Comparison of ENCODE assay signal across 12 cellular contexts in the genomic region with DNA sequence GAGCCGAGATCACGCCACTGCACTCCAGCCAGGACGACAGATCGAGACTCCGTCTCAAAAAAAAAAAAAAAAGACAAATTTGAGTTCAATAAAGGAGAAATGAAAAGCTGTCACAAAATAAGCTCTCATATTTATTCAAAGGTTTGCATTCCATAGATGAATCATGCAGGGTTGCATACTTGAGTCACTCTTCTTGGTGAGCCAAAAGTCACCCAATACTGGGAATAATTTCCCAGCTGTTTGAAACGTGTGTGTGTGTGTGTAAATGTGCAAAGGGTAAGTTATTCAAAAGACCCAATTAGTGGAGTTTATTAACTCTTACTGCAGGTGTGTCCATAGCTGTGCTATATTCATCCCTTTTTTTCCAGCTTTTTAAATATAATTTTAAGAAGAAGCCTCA.
DNase-seq lines count a peak whose midpoint lies in the region; ATAC-seq and TF ChIP-seq lines count a peak whose summit lies in the region.
"Had no signal": no experiment of that assay in that cellular context is flagged by ENCODE, and none has a peak within 500 bp of the region (broad histone marks: within the 10 kb centered on the region; RNA-seq: fewer than 3 reads in every experiment).

No MANE protein-coding gene starts in this region.

- H3K4me3 ChIP-seq in fibroblast of pulmonary artery (replicated peaks; ENCODE audit: low read depth, low read length) (no peak overlapping the region), tibial artery (no peak overlapping the region), BE2C (ENCODE audit: low read depth, low read length) (no peak overlapping the region), uterus (no peak overlapping the region)

- DNase-seq in activated T-cell treated with anti-CD3 and anti-CD28 coated beads, Interleukin-2, amount 50 U/mL, for 72 hours = no peak
- DNase-seq in activated T-cell treated with anti-CD3 and anti-CD28 coated beads, Interleukin-2, amount 50 U/mL, for 4 hours = no peak
- peak; percentile 75 for DNase-seq in fibroblast of pulmonary artery (ENCODE audit: low read depth)
- no peak for DNase-seq in tibial artery
- DNase-seq in BE2C = no peak
- DNase-seq in uterus = no peak
- DNase-seq in NCI-H2196 treated with DMSO at 0.1 percent for 48 hours (lab: John Stamatoyannopoulos, UW; ENCODE audit: unreplicated experiment) = no peak
- DNase-seq: NCI-H2107 had no signal

- peaks cover 3 to 5% of the 10 kb centered on the region in 2 donors for H3K36me3 Mint-ChIP-seq in activated T-cell treated with anti-CD3 and anti-CD28 coated beads, Interleukin-2, amount 50 U/mL, for 72 hours (ENCODE audit: insufficient read depth in 2 of 2)
- peaks cover 6% of the 10 kb centered on the region for H3K36me3 Mint-ChIP-seq in activated T-cell treated with anti-CD3 and anti-CD28 coated beads, Interleukin-2, amount 50 U/mL, for 4 hours (ENCODE audit: insufficient read depth)
- peaks cover 7% of the 10 kb centered on the region for H3K36me3 Mint-ChIP-seq in activated T-helper 17 cell treated with anti-CD3 and anti-CD28 coated beads, Interleukin-2, amount 50 U/mL, for 72 hours (ENCODE audit: low read depth)

- H3K4me3 Mint-ChIP-seq in activated T-cell treated with anti-CD3 and anti-CD28 coated beads, Interleukin-2, amount 50 U/mL, for 72 hours = peak overlapping the region; percentile 39 to 65
- H3K4me3 Mint-ChIP-seq in activated T-cell treated with anti-CD3 and anti-CD28 coated beads, Interleukin-2, amount 50 U/mL, for 4 hours = no peak overlapping the region
- H3K4me3 Mint-ChIP-seq in activated T-helper 17 cell treated with anti-CD3 and anti-CD28 coated beads, Interleukin-2, amount 50 U/mL, for 72 hours = peak overlapping the region; percentile 61
- H3K4me3 Mint-ChIP-seq: B cell, nephron had no signal

- peak; percentile 23 to 32 for ATAC-seq in activated T-cell treated with anti-CD3 and anti-CD28 coated beads, Interleukin-2, amount 50 U/mL, for 72 hours (replicated peaks in 1 of 2)
- no peak for ATAC-seq in activated T-cell treated with anti-CD3 and anti-CD28 coated beads, Interleukin-2, amount 50 U/mL, for 4 hours
- ATAC-seq in activated T-helper 17 cell treated with anti-CD3 and anti-CD28 coated beads, Interleukin-2, amount 50 U/mL, for 72 hours (replicated peaks) = peak; percentile 54
- ATAC-seq: Panc1 had no signal

- H3K4me1 ChIP-seq in tibial artery (peaks cover 0 to 65% (median 44%) of the 10 kb centered on the region in 4 donors), BE2C (no peaks in the 10 kb centered on the region), uterus (peaks cover 0 to 8% of the 10 kb centered on the region in 2 donors)

- TF ChIP-seq CTCF in fibroblast of pulmonary artery (IDR thresholded peaks at IDR 0.05; ENCODE audit: low read length, missing control alignments) (no peak), tibial artery (IDR thresholded peaks at IDR 0.05) (no peak), BE2C (IDR thresholded peaks at IDR 0.05; ENCODE audit: low read depth, low read length) (no peak), uterus (IDR thresholded peaks at IDR 0.05) (no peak)

- no peaks in the 10 kb centered on the region for H3K27me3 ChIP-seq in tibial artery
- no peaks in the 10 kb centered on the region for H3K27me3 ChIP-seq in BE2C
- no peaks in the 10 kb centered on the region for H3K27me3 ChIP-seq in uterus

- H3K9me3 ChIP-seq in tibial artery (no peaks in the 10 kb centered on the region), BE2C (no peaks in the 10 kb centered on the region), uterus (no peaks in the 10 kb centered on the region)

- TF ChIP-seq POLR2A in uterus (IDR thresholded peaks at IDR 0.05) = no peak

- peaks cover 74% of the 10 kb centered on the region for H3K4me1 Mint-ChIP-seq in activated T-cell treated with anti-CD3 and anti-CD28 coated beads, Interleukin-2, amount 50 U/mL, for 72 hours (ENCODE audit: low read depth)
- H3K4me1 Mint-ChIP-seq in activated T-cell treated with anti-CD3 and anti-CD28 coated beads, Interleukin-2, amount 50 U/mL, for 4 hours (ENCODE audit: low read depth) = peaks cover 31% of the 10 kb centered on the region
- peaks cover 65% of the 10 kb centered on the region for H3K4me1 Mint-ChIP-seq in activated T-helper 17 cell treated with anti-CD3 and anti-CD28 coated beads, Interleukin-2, amount 50 U/mL, for 72 hours

- H3K36me3 ChIP-seq in tibial artery = no peaks in the 10 kb centered on the region
- no peaks in the 10 kb centered on the region for H3K36me3 ChIP-seq in BE2C
- H3K36me3 ChIP-seq in uterus = no peaks in the 10 kb centered on the region

- H3K27me3 Mint-ChIP-seq in activated T-cell treated with anti-CD3 and anti-CD28 coated beads, Interleukin-2, amount 50 U/mL, for 72 hours (ENCODE audit: low read depth) = no peaks in the 10 kb centered on the region
- no peaks in the 10 kb centered on the region for H3K27me3 Mint-ChIP-seq in activated T-cell treated with anti-CD3 and anti-CD28 coated beads, Interleukin-2, amount 50 U/mL, for 4 hours (ENCODE audit: low read depth)
- no peaks in the 10 kb centered on the region for H3K27me3 Mint-ChIP-seq in activated T-helper 17 cell treated with anti-CD3 and anti-CD28 coated beads, Interleukin-2, amount 50 U/mL, for 72 hours
- H3K27me3 Mint-ChIP-seq: B cell had no signal

- H3K27ac ChIP-seq in tibial artery = peak overlapping the region; percentile 22 to 47
- no peak overlapping the region for H3K27ac ChIP-seq in uterus

- peak overlapping the region; percentile 92 for H3K27ac Mint-ChIP-seq in activated T-cell treated with anti-CD3 and anti-CD28 coated beads, Interleukin-2, amount 50 U/mL, for 72 hours
- H3K27ac Mint-ChIP-seq in activated T-helper 17 cell treated with anti-CD3 and anti-CD28 coated beads, Interleukin-2, amount 50 U/mL, for 72 hours = peak overlapping the region; percentile 89
- H3K27ac Mint-ChIP-seq: B cell had no signal

- intact Hi-C loops in tibial artery (cut with DNase I; ENCODE audit: low total_unique reads) = no loop called here
- intact Hi-C loops in uterus (cut with DNase I; ENCODE audit: low total_unique reads) = no loop called here

- H3K9me3 Mint-ChIP-seq in activated T-cell treated with anti-CD3 and anti-CD28 coated beads, Interleukin-2, amount 50 U/mL, for 72 hours = peaks cover 0 to 2% of the 10 kb centered on the region in 2 donors
- H3K9me3 Mint-ChIP-seq in activated T-cell treated with anti-CD3 and anti-CD28 coated beads, Interleukin-2, amount 50 U/mL, for 4 hours = no peaks in the 10 kb centered on the region
- no peaks in the 10 kb centered on the region for H3K9me3 Mint-ChIP-seq in activated T-helper 17 cell treated with anti-CD3 and anti-CD28 coated beads, Interleukin-2, amount 50 U/mL, for 72 hours
- H3K9me3 Mint-ChIP-seq: nephron had no signal

Comparison
In these comparisons a context has a peak if more than half of its experiments do, and no peak if none do; other contexts are left out.
1. ATAC-seq: peak in activated T-cell treated with anti-CD3 and anti-CD28 coated beads, Interleukin-2, amount 50 U/mL, for 72 hours (2 of 2) and activated T-helper 17 cell treated with anti-CD3 and anti-CD28 coated beads, Interleukin-2, amount 50 U/mL, for 72 hours (single experiment); none in activated T-cell treated with anti-CD3 and anti-CD28 coated beads, Interleukin-2, amount 50 U/mL, for 4 hours (0 of 2).
2. H3K27ac ChIP-seq: peak in tibial artery (2 of 2); none in uterus (0 of 2).